Comparison of ENCODE assay signal across 8 cellular contexts in the genomic region with DNA sequence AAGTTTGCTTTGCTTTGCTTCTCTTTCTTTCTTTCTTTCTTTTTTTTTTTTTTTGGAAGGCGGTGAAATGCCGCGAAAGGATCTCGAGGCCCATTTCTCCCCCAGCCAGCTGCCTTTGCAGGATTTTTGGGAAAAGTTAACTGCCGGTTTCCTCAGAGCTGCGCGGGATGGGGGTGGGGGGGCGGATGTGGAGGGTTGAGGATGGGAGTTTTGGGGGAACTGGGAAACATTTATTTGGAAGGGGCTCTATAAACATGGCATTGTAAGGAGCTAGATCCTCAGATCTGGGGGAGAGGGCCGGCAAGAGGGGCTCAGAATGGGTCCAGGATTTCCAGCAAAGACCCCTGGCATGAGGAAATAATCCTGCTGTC. TPM values are rescaled to one million over a fixed set of nuclear protein-coding genes. Genes with fewer than 3 reads are reported as not detected.
DNase-seq lines count a peak whose midpoint lies in the region; ATAC-seq, FAIRE-seq and TF ChIP-seq lines count a peak whose summit lies in the region.

No MANE protein-coding gene starts in this region.

- H3K36me3 ChIP-seq in heart right ventricle (peaks cover 0 to 4% (median 0%) of the 10 kb centered on the region in 9 donors), mesenchymal stem cell (ENCODE audit: control insufficient read depth in 1 of 2, insufficient read depth in 2 of 2, low read depth in 1 of 2, low read length in 2 of 2) (peaks cover 0 to 7% of the 10 kb centered on the region in 2 experiments)

- peaks cover 0 to 3% (median 0%) of the 10 kb centered on the region in 5 experiments for H3K9me3 Mint-ChIP-seq in brain

- H3K27me3 ChIP-seq in heart right ventricle (no peaks in the 10 kb centered on the region), mesenchymal stem cell (ENCODE audit: control insufficient read depth in 1 of 2, insufficient read depth in 1 of 2, low read length in 2 of 2) (no peaks in the 10 kb centered on the region)

- 1% methylated on average over 9 of the region's 9 CpGs for WGBS in heart right ventricle, 2 donors
- WGBS in mesenchymal stem cell = 8% methylated on average over 9 of the region's 9 CpGs

- no peak overlapping the region for H3K23ac ChIP-seq in mesenchymal stem cell (ENCODE audit: low read length in 2 of 2)

- H3K4ac ChIP-seq in mesenchymal stem cell (ENCODE audit: low read depth in 1 of 2, low read length in 2 of 2) = peak overlapping the region; percentile 64 to 95

- intact Hi-C loops in heart right ventricle (cut with DNase I) = loop anchor here in 3 of 10 donors (5.0 to 10.0 kb wide), 2 partner anchors 40 to 133 kb away; no protein-coding TSS in a partner anchor
- intact Hi-C loops in left cardiac atrium (cut with DNase I) = no loop called here

- peaks cover 13% of the 10 kb centered on the region for H3K27me3 Mint-ChIP-seq in brain

- peak overlapping the region; percentile 96 for H4K91ac ChIP-seq in mesenchymal stem cell (ENCODE audit: low read length)

- peak overlapping the region; percentile 97 for H3K9ac ChIP-seq in mesenchymal stem cell (ENCODE audit: low read length)

- H3K4me1 ChIP-seq in heart right ventricle (peaks cover 35 to 58% (median 55%) of the 10 kb centered on the region in 9 donors), mesenchymal stem cell (ENCODE audit: control insufficient read depth, insufficient read depth, low read depth, low read length) (peaks cover 30% of the 10 kb centered on the region)

- TF ChIP-seq CTCF in heart right ventricle (IDR thresholded peaks at IDR 0.05) = no peak
- no peak for TF ChIP-seq CTCF in brain (conservative IDR thresholded peaks at IDR 0.05)

- no peak for ATAC-seq in heart right ventricle
- ATAC-seq in left cardiac atrium = no peak
- ATAC-seq in HG03521 (IDR thresholded peaks at IDR 0.05; ENCODE audit: unreplicated experiment) = no peak

- DNase-seq in heart right ventricle (no peak), left cardiac atrium (no peak), mesenchymal stem cell (no peak), urothelium cell line (ENCODE audit: low spot score) (peak; percentile 36), NCI-H774 (lab: John Stamatoyannopoulos, UW) (no peak), SKM-1 treated with dmso at 0.1 percent for 144 hours (lab: John Stamatoyannopoulos, UW; ENCODE audit: unreplicated experiment) (no peak)

- H3K27ac Mint-ChIP-seq in brain = peak overlapping the region; percentile 100

- H2BK5ac ChIP-seq in mesenchymal stem cell (ENCODE audit: low read depth, low read length, poor library complexity, severe bottlenecking) = peak overlapping the region; percentile 86

- H3K9me3 ChIP-seq in heart right ventricle (no peaks in the 10 kb centered on the region), mesenchymal stem cell (ENCODE audit: control insufficient read depth, low read length) (no peaks in the 10 kb centered on the region)

- peak overlapping the region; percentile 98 for H2AK5ac ChIP-seq in mesenchymal stem cell (ENCODE audit: low read length, severe bottlenecking)

- peak overlapping the region in 9 of 10 donors; percentile 79 to 94 (median 88) for H3K27ac ChIP-seq in heart right ventricle
- peak overlapping the region; percentile 95 for H3K27ac ChIP-seq in mesenchymal stem cell (ENCODE audit: low read length, poor library complexity, severe bottlenecking)

- no peak overlapping the region for H2AFZ ChIP-seq in mesenchymal stem cell (ENCODE audit: low read depth, low read length)

- H3K4me2 ChIP-seq in mesenchymal stem cell (ENCODE audit: low read length, poor library complexity, severe bottlenecking) = peak overlapping the region; percentile 93

- peak overlapping the region; percentile 61 to 86 (median 75) for H3K4me3 ChIP-seq in heart right ventricle
- H3K4me3 ChIP-seq in mesenchymal stem cell (ENCODE audit: insufficient read depth in 1 of 2, low read depth in 1 of 2, low read length in 2 of 2) = peak overlapping the region; percentile 68 to 91

- H3K14ac ChIP-seq in mesenchymal stem cell (ENCODE audit: low read length in 2 of 2) = peak overlapping the region in 1 of 2 experiments; percentile 91

- H3K4me1 Mint-ChIP-seq in brain = peaks cover 49% of the 10 kb centered on the region

- peak overlapping the region; percentile 86 to 93 for H2BK12ac ChIP-seq in mesenchymal stem cell (ENCODE audit: low read length in 2 of 2)

- H3K36me3 Mint-ChIP-seq in brain = peaks cover 9% of the 10 kb centered on the region

- peaks cover 7% of the 10 kb centered on the region for H3K79me1 ChIP-seq in mesenchymal stem cell (replicated peaks; ENCODE audit: low read length, poor library complexity, severe bottlenecking)

- peak overlapping the region; percentile 58 for H2BK15ac ChIP-seq in mesenchymal stem cell (ENCODE audit: low read depth, poor library complexity, severe bottlenecking)

- no peak for FAIRE-seq in urothelium cell line (lab: Jason Lieb, UNC)

- peak overlapping the region; percentile 36 for H2BK120ac ChIP-seq in mesenchymal stem cell (ENCODE audit: low read depth, low read length)

- peak overlapping the region; percentile 98 to 100 (median 99) for H3K4me3 Mint-ChIP-seq in brain

- peak overlapping the region; percentile 84 to 96 for H3K18ac ChIP-seq in mesenchymal stem cell (ENCODE audit: low read depth in 1 of 2, low read length in 2 of 2)

- peak overlapping the region; percentile 97 for H4K8ac ChIP-seq in mesenchymal stem cell (ENCODE audit: low read length)

RNA-seq across cellular contexts. Expression of gene ZNF362, which starts 1.1 kb away (rescaled TPM):
- total RNA-seq in heart right ventricle (10 to 100 TPM; 28.5 to 39.2 (median 32.3) TPM), left cardiac atrium (10 to 100 TPM; 29.5 to 29.8 TPM)
- polyA plus RNA-seq in heart right ventricle (10 to 100 TPM in 1 of 2 donors, 1 to 10 TPM in 1; 9.1 to 25.9 TPM), brain (ENCODE audit: insufficient read depth, low read depth, low replicate concordance) (61.4 TPM)
- polyA plus RNA-seq in mesenchymal stem cell (2013, experiment 1 of 2) = 28.9 TPM
- 28.1 TPM for polyA plus RNA-seq in mesenchymal stem cell (2013, experiment 2 of 2)
